Comparison of ENCODE assay signal across 6 cellular contexts in the genomic region with DNA sequence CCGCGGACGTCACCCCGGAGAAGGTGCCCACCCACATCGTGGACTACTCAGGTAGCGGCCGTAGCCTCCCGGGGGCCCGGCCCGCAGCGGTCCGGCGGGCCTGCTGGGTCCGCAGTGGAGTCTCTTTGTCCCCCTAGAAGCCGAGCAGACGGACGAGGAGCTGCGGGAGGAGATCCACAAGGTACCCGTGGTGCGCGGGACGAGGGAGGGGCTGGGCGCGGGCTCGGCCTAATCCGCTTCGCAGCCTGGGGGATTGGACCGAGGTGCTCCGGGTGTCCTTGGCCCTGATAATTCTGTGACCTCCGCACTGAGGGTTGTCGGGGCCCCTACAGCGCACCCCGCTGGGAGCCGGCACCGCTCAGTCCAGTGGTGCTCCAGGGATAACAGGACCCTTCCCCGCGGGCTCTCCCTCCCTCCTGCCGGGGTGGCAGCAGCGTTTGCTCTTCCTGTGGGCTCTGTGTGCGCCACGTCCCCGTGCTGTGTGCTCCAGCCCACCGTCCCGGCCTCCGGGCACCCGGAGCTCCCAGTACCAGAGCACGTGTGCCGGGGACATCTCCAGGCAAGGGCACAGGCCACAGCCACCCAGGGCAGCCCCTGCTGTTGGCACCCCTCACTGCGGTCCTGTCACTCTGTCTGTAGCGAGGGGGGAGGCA. TPM values are rescaled to one million over a fixed set of nuclear protein-coding genes. Genes with fewer than 3 reads are reported as not detected.
DNase-seq lines count a peak whose midpoint lies in the region; ATAC-seq and TF ChIP-seq lines count a peak whose summit lies in the region.

No MANE protein-coding gene starts in this region.

- H3K27ac ChIP-seq in caudate nucleus (ENCODE audit: low read depth, low read length), result peak overlapping the region; percentile 91

- ATAC-seq in omental fat pad (ENCODE audit: low FRiP score) (peak; percentile 12), GM18858 (IDR thresholded peaks at IDR 0.05; ENCODE audit: unreplicated experiment) (no peak)

- DNase-seq in NCI-H82 (lab: John Stamatoyannopoulos, UW) (peak; percentile 59), NCI-H82 treated with DMSO at 0.1 percent for 48 hours (lab: John Stamatoyannopoulos, UW; ENCODE audit: unreplicated experiment) (no peak), caudate nucleus (lab: John Stamatoyannopoulos, UW) (no peak), omental fat pad (ENCODE audit: low spot score) (no peak), A172 (ENCODE audit: low spot score) (no peak)

- no peak for TF ChIP-seq CTCF in omental fat pad (IDR thresholded peaks at IDR 0.05)

RNA-seq across cellular contexts. Expression of gene RHOT2, which starts 0.7 kb away (rescaled TPM):
- total RNA-seq in omental fat pad, result 10 to 100 TPM; 38.8 to 86.9 (median 61.5) TPM
- total RNA-seq in A172 (2014; rRNA removed; shearing (Covaris generic)), result 38.5 and 41.2 TPM in 2 replicates

RNA-seq across cellular contexts. Expression of gene RHBDL1, which starts 6.8 kb away (rescaled TPM):
- 1 to 10 TPM in 1 of 4 donors, under 1 TPM in 2, not detected in 1; 0.44 to 1.0 (median 0.96) TPM for total RNA-seq in omental fat pad
- 2.2 and 2.8 TPM in 2 replicates for total RNA-seq in A172 (2014; rRNA removed; shearing (Covaris generic))

RNA-seq across cellular contexts. Expression of gene STUB1, which starts 11.6 kb away (rescaled TPM):
- total RNA-seq in omental fat pad, result 100 to 1,000 TPM; 119 to 161 (median 128) TPM
- total RNA-seq in A172 (2014; rRNA removed; shearing (Covaris generic)), result 227 and 249 TPM in 2 replicates

RNA-seq across cellular contexts. Expression of gene JMJD8, which starts 15.5 kb away (rescaled TPM):
- 10 to 100 TPM; 65.8 to 79.6 (median 71.8) TPM for total RNA-seq in omental fat pad
- total RNA-seq in A172 (2014; rRNA removed; shearing (Covaris generic)), result 1.6 and 3.4 TPM in 2 replicates

RNA-seq across cellular contexts. Expression of gene WDR90, which starts 19.5 kb away (rescaled TPM):
- 10 to 100 TPM in 3 of 4 donors, 1 to 10 TPM in 1; 7.0 to 25.1 (median 21.2) TPM for total RNA-seq in omental fat pad
- 17.1 and 28.7 TPM in 2 replicates for total RNA-seq in A172 (2014; rRNA removed; shearing (Covaris generic))
